ENCODE assay signal across 8 cellular contexts in the genomic region with DNA sequence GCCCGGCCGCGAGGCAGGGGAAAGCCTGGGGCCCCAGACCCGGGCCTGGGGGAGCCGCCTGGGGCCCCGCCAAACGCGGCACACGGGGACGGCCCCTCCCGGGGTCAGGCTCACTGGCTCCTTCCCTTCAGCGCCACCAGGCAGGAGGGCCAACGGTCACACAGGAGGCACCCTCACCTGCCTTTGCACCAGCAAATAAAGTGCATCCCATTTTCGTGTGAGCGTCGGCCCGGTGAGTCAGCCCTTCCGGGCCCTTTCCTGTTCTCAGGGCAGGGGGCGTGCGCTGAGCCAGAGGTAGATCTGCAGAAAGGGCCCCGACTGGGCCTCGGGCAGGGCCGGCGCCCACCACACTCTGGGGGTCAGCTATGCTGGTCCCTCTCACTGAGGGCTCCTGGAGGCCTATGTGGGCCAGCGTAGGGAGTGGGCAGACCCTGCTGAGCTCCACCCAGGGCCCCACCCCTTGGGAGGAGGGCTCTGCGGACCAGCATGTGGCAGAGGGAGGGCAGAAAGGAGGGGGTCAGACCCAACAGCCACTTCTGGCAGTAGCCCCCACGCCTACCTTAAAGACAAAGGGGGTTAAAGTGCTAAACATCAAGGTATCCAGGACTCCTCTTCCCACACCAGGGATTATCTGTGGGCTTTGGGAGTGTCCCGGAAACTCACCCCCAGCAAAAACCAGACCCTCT. TPM values are rescaled to one million over a fixed set of nuclear protein-coding genes. Genes with fewer than 3 reads are reported as not detected.
A peak's percentile ranks its signal among the peaks of the same experiment; 100 is the strongest.
DNase-seq lines count a peak whose midpoint lies in the region; TF ChIP-seq lines count a peak whose summit lies in the region.

No MANE protein-coding gene starts in this region.

- peak overlapping the region; percentile 73 for H3K27ac Mint-ChIP-seq in HFFc6
- peak overlapping the region; percentile 88 for H3K27ac Mint-ChIP-seq in activated CD4-positive, alpha-beta T cell treated with anti-CD3 and anti-CD28 coated beads, Interleukin-2, amount 10 ng/mL, durations not matched to agents 24 days and 14 days

- H3K4me1 Mint-ChIP-seq in HFFc6 (ENCODE audit: low read depth), result peaks cover 23% of the 10 kb centered on the region
- peaks cover 28% of the 10 kb centered on the region for H3K4me1 Mint-ChIP-seq in activated CD4-positive, alpha-beta T cell treated with anti-CD3 and anti-CD28 coated beads, Interleukin-2, amount 10 ng/mL, durations not matched to agents 24 days and 14 days

- peaks cover 16% of the 10 kb centered on the region for H3K27me3 Mint-ChIP-seq in HFFc6 (ENCODE audit: insufficient read depth)
- H3K27me3 Mint-ChIP-seq in activated CD4-positive, alpha-beta T cell treated with anti-CD3 and anti-CD28 coated beads, Interleukin-2, amount 10 ng/mL, durations not matched to agents 24 days and 14 days, result no peaks in the 10 kb centered on the region

- H3K4me3 ChIP-seq in dorsolateral prefrontal cortex (peak overlapping the region; percentile 54 to 100 (median 98)), lower leg skin (ENCODE audit: low read depth, poor library complexity, severe bottlenecking) (peak overlapping the region; percentile 41)

- H3K27me3 ChIP-seq in dorsolateral prefrontal cortex, result no peaks in the 10 kb centered on the region

- no peak for TF ChIP-seq POLR2A in lower leg skin (IDR thresholded peaks at IDR 0.05)

- H3K36me3 Mint-ChIP-seq in HFFc6 (ENCODE audit: low read depth), result peaks cover 6% of the 10 kb centered on the region; the same call in 1 of the 2 replicates
- H3K36me3 Mint-ChIP-seq in activated CD4-positive, alpha-beta T cell treated with anti-CD3 and anti-CD28 coated beads, Interleukin-2, amount 10 ng/mL, durations not matched to agents 24 days and 14 days (ENCODE audit: low read depth), result peaks cover 15% of the 10 kb centered on the region

- 2 to 5% methylated on average over 21 to 22 of the region's 28 CpGs for WGBS in lower leg skin, 2 donors

- intact Hi-C loops in activated CD4-positive, alpha-beta T cell treated with anti-CD3 and anti-CD28 coated beads, Interleukin-2, amount 10 ng/mL, durations not matched to agents 24 days and 14 days (cut with micrococcal nuclease), result loop anchor here (5.0 kb wide), 4 partner anchors 60 to 1020 kb away; a partner anchor contains a TSS
- intact Hi-C loops in dorsolateral prefrontal cortex (cut with DNase I), result loop anchor here in 1 of 2 donors (1.0 to 5.0 kb wide), 3 partner anchors 23 to 250 kb away; a partner anchor contains a TSS
- intact Hi-C loops in lower leg skin (cut with DNase I; ENCODE audit: low total_unique reads), result no loop called here

- H3K27ac ChIP-seq in dorsolateral prefrontal cortex, result peak overlapping the region in 54 of 59 donors; percentile 7 to 98 (median 68)

- H3K4me3 Mint-ChIP-seq in HFFc6, result peak overlapping the region; percentile 81
- H3K4me3 Mint-ChIP-seq in activated CD4-positive, alpha-beta T cell treated with anti-CD3 and anti-CD28 coated beads, Interleukin-2, amount 10 ng/mL, durations not matched to agents 24 days and 14 days, result peak overlapping the region; percentile 83

- DNase-seq in DMS153 (lab: John Stamatoyannopoulos, UW) (peak; percentile 82), HFFc6 (peak; percentile 37), NCI-H2227 (lab: John Stamatoyannopoulos, UW; ENCODE audit: unreplicated experiment) (peak; percentile 86), dorsolateral prefrontal cortex (peak in 5 of 10 donors; percentile 58 to 76 (median 74)), lower leg skin (ENCODE audit: low spot score in 2 of 2) (no peak), kidney glomerular epithelial cell (lab: John Stamatoyannopoulos, UW) (no peak)
- peak; percentile 89 for DNase-seq in activated CD4-positive, alpha-beta T cell treated with anti-CD3 and anti-CD28 coated beads, Interleukin-2, amount 10 ng/mL, durations not matched to agents 24 days and 14 days
- DNase-seq in stimulated activated CD8-positive, alpha-beta memory T cell treated with anti-CD3 and anti-CD28 coated beads, Interleukin-12 subunit alpha, Interleukin-12 subunit beta, amount 100 ng/mL, for 1 hour (ENCODE audit: low read depth), result peak; percentile 47

- peak; percentile 50 for TF ChIP-seq CTCF in HFFc6 (IDR thresholded peaks at IDR 0.05)
- TF ChIP-seq CTCF in dorsolateral prefrontal cortex (IDR thresholded peaks at IDR 0.05 in 54 of 56, conservative IDR thresholded peaks at IDR 0.05 in 2 of 56; ENCODE audit: low read depth in 1 of 56, partially characterized antibody in 56 of 56), result peak in 1 of 56 donors; percentile 11
- no peak for TF ChIP-seq CTCF in lower leg skin (IDR thresholded peaks at IDR 0.05)

- H3K9me3 Mint-ChIP-seq in HFFc6, result no peaks in the 10 kb centered on the region
- no peaks in the 10 kb centered on the region for H3K9me3 Mint-ChIP-seq in activated CD4-positive, alpha-beta T cell treated with anti-CD3 and anti-CD28 coated beads, Interleukin-2, amount 10 ng/mL, durations not matched to agents 24 days and 14 days

RNA-seq across cellular contexts. Expression of a gene that starts 0.9 kb away (rescaled TPM):
- 10 to 100 TPM; 17.2 to 21.7 (median 19.4) TPM for total RNA-seq in HFFc6 (2021; fragmentation: NEBNext Ultra II Directional; extraction: Animal tissue kit (Norgen Biotek cat#: 25700))
- total RNA-seq in activated CD4-positive, alpha-beta T cell treated with anti-CD3 and anti-CD28 coated beads, Interleukin-2, amount 10 ng/mL, durations not matched to agents 24 days and 14 days, result 48.1 and 49.5 TPM in 2 replicates
- 10 to 100 TPM; 22.1 to 74.1 (median 40.8) TPM for total RNA-seq in dorsolateral prefrontal cortex
- total RNA-seq in lower leg skin, result 10 to 100 TPM; 28.1 to 44.3 (median 33.6) TPM

RNA-seq across cellular contexts. Expression of a gene that starts 12.6 kb away (rescaled TPM):
- total RNA-seq in HFFc6 (2021; fragmentation: NEBNext Ultra II Directional; extraction: Animal tissue kit (Norgen Biotek cat#: 25700)), result 10 to 100 TPM; 20.7 to 26.1 (median 21.4) TPM
- total RNA-seq in activated CD4-positive, alpha-beta T cell treated with anti-CD3 and anti-CD28 coated beads, Interleukin-2, amount 10 ng/mL, durations not matched to agents 24 days and 14 days, result 26.0 and 26.9 TPM in 2 replicates
- total RNA-seq in dorsolateral prefrontal cortex, result 10 to 100 TPM; 18.7 to 37.5 (median 26.3) TPM
- 10 to 100 TPM; 15.3 to 19.8 (median 16.7) TPM for total RNA-seq in lower leg skin

RNA-seq across cellular contexts. Expression of a gene that starts 22.3 kb away (rescaled TPM):
- 1 to 10 TPM; 1.3 to 3.0 (median 2.1) TPM for total RNA-seq in HFFc6 (2021; fragmentation: NEBNext Ultra II Directional; extraction: Animal tissue kit (Norgen Biotek cat#: 25700))
- total RNA-seq in activated CD4-positive, alpha-beta T cell treated with anti-CD3 and anti-CD28 coated beads, Interleukin-2, amount 10 ng/mL, durations not matched to agents 24 days and 14 days, result 34.4 and 37.5 TPM in 2 replicates
- total RNA-seq in dorsolateral prefrontal cortex (10 to 100 TPM in 38 of 120 experiments, 1 to 10 TPM in 82; 4.0 to 15.8 (median 8.8) TPM), lower leg skin (10 to 100 TPM in 3 of 4 donors, 1 to 10 TPM in 1; 8.1 to 11.3 (median 10.6) TPM)

RNA-seq across cellular contexts. Expression of a gene that starts 23.8 kb away (rescaled TPM):
- 10 to 100 TPM; 70.7 to 73.2 (median 72.9) TPM for total RNA-seq in HFFc6 (2021; fragmentation: NEBNext Ultra II Directional; extraction: Animal tissue kit (Norgen Biotek cat#: 25700))
- 79.5 and 81.3 TPM in 2 replicates for total RNA-seq in activated CD4-positive, alpha-beta T cell treated with anti-CD3 and anti-CD28 coated beads, Interleukin-2, amount 10 ng/mL, durations not matched to agents 24 days and 14 days
- total RNA-seq in dorsolateral prefrontal cortex, result 10 to 100 TPM; 41.9 to 83.8 (median 68.3) TPM
- total RNA-seq in lower leg skin, result 10 to 100 TPM; 66.8 to 88.3 (median 79.1) TPM

Comparison
In these comparisons a context has a peak if more than half of its experiments do, and no peak if none do; other contexts are left out.
1. DNase-seq: peak in DMS153 (single experiment), HFFc6 (single experiment), NCI-H2227 (single experiment), activated CD4-positive, alpha-beta T cell treated with anti-CD3 and anti-CD28 coated beads, Interleukin-2, amount 10 ng/mL, durations not matched to agents 24 days and 14 days (single experiment) and stimulated activated CD8-positive, alpha-beta memory T cell treated with anti-CD3 and anti-CD28 coated beads, Interleukin-12 subunit alpha, Interleukin-12 subunit beta, amount 100 ng/mL, for 1 hour (single experiment); none in lower leg skin (0 of 2) and kidney glomerular epithelial cell (single experiment).